22 cellular contexts compared by ENCODE assay signal in genomic region chr15:93178371-93178770, GRCh38.
DNase-seq lines count a peak whose midpoint lies in the region; ATAC-seq, FAIRE-seq and TF ChIP-seq lines count a peak whose summit lies in the region.
"Had no signal": no experiment of that assay in that cellular context is flagged by ENCODE, and none has a peak within 500 bp of the region (broad histone marks: within the 10 kb centered on the region; RNA-seq: fewer than 3 reads in every experiment).

No MANE protein-coding gene starts in this region.

- no peak overlapping the region for H3K56ac ChIP-seq in H9 (ENCODE audit: insufficient read length, low read depth, low read length)

- H3K23ac ChIP-seq in H9 (ENCODE audit: insufficient read length, low read depth, low read length) (no peak overlapping the region), neuronal stem cell (ENCODE audit: low read depth, low read length, poor library complexity) (no peak overlapping the region)

- no peak overlapping the region for H2BK12ac ChIP-seq in H9 (ENCODE audit: insufficient read length, low read depth, low read length)
- no peak overlapping the region for H2BK12ac ChIP-seq in neuronal stem cell (ENCODE audit: low read length)

- H3K18ac ChIP-seq in H9 (ENCODE audit: insufficient read length, low read depth, low read length) (no peak overlapping the region), neuronal stem cell (ENCODE audit: low read length) (peak overlapping the region; percentile 59)

- H3K4me1 Mint-ChIP-seq in Calu3 (ENCODE audit: low read depth, unreplicated experiment) (peaks cover 16% of the 10 kb centered on the region), H9 (peaks cover 31 to 32% of the 10 kb centered on the region in 2 experiments)

- ATAC-seq in K562 (peak; percentile 47; the same call in 1 of the 3 replicates), GM21737 (IDR thresholded peaks at IDR 0.05; ENCODE audit: unreplicated experiment) (no peak), gastroesophageal sphincter (no peak)
- ATAC-seq: Panc1 had no signal

- no peak overlapping the region for H3K4me3 ChIP-seq in K562
- H3K4me3 ChIP-seq in neuronal stem cell (ENCODE audit: low read length in 2 of 2) = no peak overlapping the region
- H3K4me3 ChIP-seq in gastroesophageal sphincter = no peak overlapping the region
- H3K4me3 ChIP-seq: MG63 had no signal

- H3T11ph ChIP-seq in H9 (ENCODE audit: low read length) = no peak overlapping the region

- no peak for TF ChIP-seq RAD21 in K562 (CRISPR knock-in tag; conservative IDR thresholded peaks at IDR 0.05 in 1 of 2, IDR thresholded peaks at IDR 0.05 in 1 of 2)

- H4K8ac ChIP-seq in H9 (replicated peaks; ENCODE audit: insufficient read length, low read depth, low read length) (no peak overlapping the region), neuronal stem cell (ENCODE audit: low read depth, low read length) (no peak overlapping the region)

- H2BK15ac ChIP-seq in H9 (ENCODE audit: low read depth, low read length) (no peak overlapping the region), neuronal stem cell (ENCODE audit: low read length) (no peak overlapping the region)

- WGBS in H9 (ENCODE audit: extremely low coverage, insufficient read length, low lambda C conversion rate) = no CpG with 5 or more reads among the region's 8 CpGs
- WGBS in K562 (ENCODE audit: insufficient coverage, low coverage, missing lambda C conversion rate) = 23% methylated on average over 7 of the region's 8 CpGs
- no CpG with 5 or more reads among the region's 8 CpGs for WGBS in neuronal stem cell (ENCODE audit: extremely low coverage in 2 of 2, insufficient read length in 2 of 2, insufficient replicate concordance in 1 of 2), 2 donors
- WGBS in gastroesophageal sphincter (ENCODE audit: low coverage in 1 of 2), 2 donors = 90% methylated on average over 2 of the region's 8 CpGs; no CpG with 5 or more reads in 1 of the 2 donors

- no peaks in the 10 kb centered on the region for H3K79me2 ChIP-seq in H9 (ENCODE audit: insufficient read depth, low read length)
- no peaks in the 10 kb centered on the region for H3K79me2 ChIP-seq in K562 (ENCODE audit: control insufficient read depth, insufficient read depth, low read length)

- TF ChIP-seq CTCF in Calu3 (IDR thresholded peaks at IDR 0.05; ENCODE audit: unreplicated experiment) (no peak), H9 (conservative IDR thresholded peaks at IDR 0.05) (peak; percentile 41; the same call in 1 of the 3 replicates), K562 (IDR thresholded peaks at IDR 0.05 in 2 of 3, conservative IDR thresholded peaks at IDR 0.05 in 1 of 3; ENCODE audit: insufficient read depth in 2 of 3, low read depth in 1 of 3, low read length in 3 of 3) (no peak), gastroesophageal sphincter (IDR thresholded peaks at IDR 0.05) (no peak)

- no peaks in the 10 kb centered on the region for H3K9me1 ChIP-seq in K562 (ENCODE audit: control insufficient read depth, insufficient read depth, low read length)

- H3K9me3 Mint-ChIP-seq in Calu3 (ENCODE audit: low read depth, unreplicated experiment) (peaks cover 6% of the 10 kb centered on the region), H9 (peaks cover 5 to 8% of the 10 kb centered on the region in 2 experiments; a peak in 4 of 5 replicates)

- DNase-seq in Calu3 (peak; percentile 31), H9 (no peak), K562 (ENCODE audit: extremely low read depth in 1 of 4, low spot score in 3 of 4) (no peak), neuronal stem cell (ENCODE audit: low spot score) (no peak), HCEC 1CT (no peak), NCI-H510A (lab: John Stamatoyannopoulos, UW) (no peak)
- DNase-seq: DMS153, GDM1, MG63, NCI-H1105 treated with DMSO at 0.1 percent for 48 hours, NCI-H1694, NCI-H2029 treated with DMSO at 0.1 percent for 48 hours, NCI-H446 treated with DMSO at 0.1 percent for 48 hours, NCI-H526 treated with DMSO at 0.1 percent for 48 hours, SHP77 had no signal

- in situ Hi-C loops in K562 (cut with MboI) = no loop called here

- H2BK5ac ChIP-seq in H9 (ENCODE audit: insufficient read length, low read length) (no peak overlapping the region), neuronal stem cell (ENCODE audit: low read length) (no peak overlapping the region)

- POLR2A ChIA-PET in K562 (lab: Yijun Ruan, JAX) = no interaction called here

- CTCF ChIA-PET in Calu3 (lab: Charles Lee) = no interaction called here
- CTCF ChIA-PET in K562 (lab: Yijun Ruan, JAX; ENCODE audit: low intra/inter-chr PET ratio) = no interaction called here

- H2AFZ ChIP-seq in H9 (ENCODE audit: low read length) (no peak overlapping the region), K562 (ENCODE audit: low read depth, low read length) (no peak overlapping the region), neuronal stem cell (ENCODE audit: low read length) (no peak overlapping the region)

- TF ChIP-seq EP300 in K562 (IDR thresholded peaks at IDR 0.05; ENCODE audit: low read length) (no peak), gastroesophageal sphincter (IDR thresholded peaks at IDR 0.05) (no peak)

- H3K14ac ChIP-seq in H9 (ENCODE audit: insufficient read depth, low read length) (no peak overlapping the region), neuronal stem cell (ENCODE audit: low read length) (peak overlapping the region; percentile 17)

- H2BK20ac ChIP-seq in H9 (ENCODE audit: low read depth, low read length, poor library complexity, severe bottlenecking) = no peak overlapping the region

- H3K27ac ChIP-seq in H9 (ENCODE audit: insufficient read length, low read depth, low read length) (no peak overlapping the region), K562 (ENCODE audit: extremely low read depth, low read depth, low read length) (no peak overlapping the region), neuronal stem cell (replicated peaks; ENCODE audit: low read length) (no peak overlapping the region), gastroesophageal sphincter (no peak overlapping the region)
- H3K27ac ChIP-seq: RWPE1 had no signal

- H4K91ac ChIP-seq in H9 (ENCODE audit: insufficient read length, low read depth, low read length) (no peak overlapping the region), neuronal stem cell (ENCODE audit: low read depth, low read length, poor library complexity) (no peak overlapping the region)

- TF ChIP-seq POLR2A in K562 (conservative IDR thresholded peaks at IDR 0.05) = no peak
- TF ChIP-seq POLR2A in gastroesophageal sphincter (IDR thresholded peaks at IDR 0.05) = no peak

- no peak for FAIRE-seq in K562 (lab: Jason Lieb, UNC)
- FAIRE-seq: GM12891, H54, HTR-8/SVneo had no signal

- intact Hi-C loops in Calu3 (cut with micrococcal nuclease; ENCODE audit: unreplicated experiment) = loop anchor here (5.0 kb wide), 1 partner anchor 91 kb away; the partner anchor contains the start of gene RGMA
- intact Hi-C loops in K562 (cut with micrococcal nuclease) = no loop called here

- H4K5ac ChIP-seq in H9 (ENCODE audit: insufficient read length, low read depth, low read length) = no peak overlapping the region

- no peak overlapping the region for H3K4me3 Mint-ChIP-seq in Calu3 (ENCODE audit: low read depth, unreplicated experiment)
- no peak overlapping the region for H3K4me3 Mint-ChIP-seq in H9

- H3K4me1 ChIP-seq in H9 (ENCODE audit: insufficient read depth, low read length) (peaks cover 13% of the 10 kb centered on the region; the same call in 1 of the 2 replicates), K562 (replicated peaks in 1 of 2; ENCODE audit: control insufficient read depth in 2 of 2, insufficient read depth in 2 of 2, low read length in 2 of 2) (peaks cover 0 to 8% of the 10 kb centered on the region in 2 experiments; a peak in 2 of 5 replicates), neuronal stem cell (ENCODE audit: control insufficient read depth in 2 of 2, insufficient read depth in 1 of 2, low read depth in 1 of 2, low read length in 2 of 2) (peaks cover 30 to 31% of the 10 kb centered on the region in 2 donors), gastroesophageal sphincter (peaks cover 0 to 10% (median 5%) of the 10 kb centered on the region in 3 donors)

- H2BK120ac ChIP-seq in H9 (ENCODE audit: low read depth, low read length, poor library complexity, severe bottlenecking) (no peak overlapping the region), neuronal stem cell (ENCODE audit: low read depth, low read length) (no peak overlapping the region)

- H3K4me2 ChIP-seq in H9 (ENCODE audit: insufficient read depth, insufficient read length, low read length) = no peak overlapping the region
- H3K4me2 ChIP-seq in K562 (ENCODE audit: insufficient read depth, low read length) = no peak overlapping the region
- H3K4me2 ChIP-seq in neuronal stem cell (ENCODE audit: insufficient read depth, low read length, poor library complexity, severe bottlenecking) = no peak overlapping the region

- no peaks in the 10 kb centered on the region for H3K27me3 ChIP-seq in H9 (ENCODE audit: insufficient read depth, low read length)
- peaks cover 2 to 26% of the 10 kb centered on the region in 2 experiments; a peak in 2 of 5 replicates for H3K27me3 ChIP-seq in K562 (ENCODE audit: control insufficient read depth in 2 of 2, insufficient read depth in 2 of 2, low read length in 2 of 2)
- no peaks in the 10 kb centered on the region for H3K27me3 ChIP-seq in neuronal stem cell (ENCODE audit: control insufficient read depth in 3 of 3, insufficient read depth in 3 of 3, low read depth in 1 of 3, low read length in 3 of 3)
- H3K27me3 ChIP-seq in gastroesophageal sphincter = no peaks in the 10 kb centered on the region
- H3K27me3 ChIP-seq: MG63 had no signal

- H3K27ac Mint-ChIP-seq in Calu3 (ENCODE audit: unreplicated experiment) = no peak overlapping the region
- H3K27ac Mint-ChIP-seq in H9 = no peak overlapping the region

- H2AK5ac ChIP-seq in H9 (ENCODE audit: insufficient read length, low read length) (no peak overlapping the region), neuronal stem cell (ENCODE audit: low read depth, low read length) (peak overlapping the region; percentile 83)

- no peaks in the 10 kb centered on the region for H3K23me2 ChIP-seq in H9 (ENCODE audit: insufficient read length, low read depth, low read length, poor library complexity, severe bottlenecking)

- H3K9ac ChIP-seq in H9 (ENCODE audit: extremely low read depth, insufficient read length, low read length) (no peak overlapping the region), K562 (ENCODE audit: insufficient read depth in 1 of 2, low read depth in 2 of 2, low read length in 2 of 2) (no peak overlapping the region), neuronal stem cell (ENCODE audit: low read depth, low read length, poor library complexity) (no peak overlapping the region)

- H3K79me1 ChIP-seq in H9 (ENCODE audit: insufficient read depth, low read depth, low read length, poor library complexity, severe bottlenecking) (no peaks in the 10 kb centered on the region), neuronal stem cell (ENCODE audit: low read depth, low read length) (no peaks in the 10 kb centered on the region)

- H3K4ac ChIP-seq in H9 (ENCODE audit: low read depth, low read length) = no peak overlapping the region
- no peak overlapping the region for H3K4ac ChIP-seq in neuronal stem cell (ENCODE audit: low read length)

- BruUV-seq in Calu3 (replicated peaks; lab: Mats Ljungman, UMichigan) = no TSS peak
- BruUV-seq in K562 (replicated peaks; lab: Mats Ljungman, UMichigan) = no TSS peak

- H3K36me3 ChIP-seq in K562 (ENCODE audit: control insufficient read depth, insufficient read depth, low read length) = no peaks in the 10 kb centered on the region
- no peaks in the 10 kb centered on the region for H3K36me3 ChIP-seq in neuronal stem cell (replicated peaks in 1 of 2; ENCODE audit: control insufficient read depth in 2 of 2, insufficient read depth in 2 of 2, low read length in 2 of 2)
- no peaks in the 10 kb centered on the region for H3K36me3 ChIP-seq in gastroesophageal sphincter
- H3K36me3 ChIP-seq: MG63 had no signal

- no peaks in the 10 kb centered on the region for H3K27me3 Mint-ChIP-seq in Calu3 (ENCODE audit: unreplicated experiment)
- peaks cover 40% of the 10 kb centered on the region for H3K27me3 Mint-ChIP-seq in H9 (ENCODE audit: low read depth)

- H3K9me3 ChIP-seq in H9 (ENCODE audit: control insufficient read depth, low read depth, low read length) (no peaks in the 10 kb centered on the region), K562 (replicated peaks; ENCODE audit: control insufficient read depth, insufficient read depth, low read depth, low read length) (no peaks in the 10 kb centered on the region), neuronal stem cell (replicated peaks in 1 of 2; ENCODE audit: control insufficient read depth in 2 of 2, insufficient read depth in 1 of 2, low read depth in 1 of 2, low read length in 2 of 2) (peaks cover 0 to 13% of the 10 kb centered on the region in 2 donors), gastroesophageal sphincter (no peaks in the 10 kb centered on the region)

- H3K36me3 Mint-ChIP-seq in Calu3 (ENCODE audit: insufficient read depth, unreplicated experiment) (no peaks in the 10 kb centered on the region), H9 (ENCODE audit: insufficient read depth in 1 of 3, low read depth in 3 of 3) (peaks cover 0 to 8% (median 2%) of the 10 kb centered on the region in 3 experiments; a peak in 3 of 7 replicates)

- H4K20me1 ChIP-seq in H9 (ENCODE audit: control insufficient read depth, insufficient read depth, insufficient read length) (peaks cover 2% of the 10 kb centered on the region), K562 (replicated peaks; ENCODE audit: control insufficient read depth, insufficient read depth, low read length) (no peaks in the 10 kb centered on the region; the same call in 1 of the 2 replicates)
